Comparison of ENCODE assay signal across 9 cellular contexts in the genomic region with DNA sequence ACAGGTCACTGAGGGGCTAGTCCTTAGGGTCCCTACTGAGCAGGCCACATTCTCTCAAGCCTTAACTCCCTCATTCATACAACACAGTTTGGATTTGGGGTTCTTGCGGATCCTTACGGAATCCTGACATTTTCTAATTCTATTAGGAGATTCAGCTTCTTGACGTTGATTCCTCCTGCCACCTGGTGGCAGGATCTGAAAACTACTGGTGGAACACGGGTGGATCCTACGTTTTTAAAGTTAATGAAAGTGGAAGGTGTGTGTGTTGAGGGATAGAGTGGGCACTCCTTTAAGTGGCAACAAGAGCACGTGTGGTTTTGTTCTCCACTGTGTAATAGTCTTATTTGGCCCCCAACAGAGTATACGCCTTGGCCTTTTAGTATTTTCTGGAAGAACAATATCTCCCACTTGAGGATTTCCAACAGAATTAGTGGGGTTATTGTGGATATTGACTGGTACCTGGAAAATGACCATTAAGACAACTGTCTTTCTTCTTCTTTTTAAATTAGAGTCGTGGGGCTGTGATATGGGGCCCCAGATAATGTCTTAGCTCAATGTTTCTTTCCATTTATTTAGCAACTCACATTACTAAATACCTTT. TPM values are rescaled to one million over a fixed set of nuclear protein-coding genes. Genes with fewer than 3 reads are reported as not detected.
DNase-seq lines count a peak whose midpoint lies in the region; ATAC-seq and TF ChIP-seq lines count a peak whose summit lies in the region.
"Had no signal": no experiment of that assay in that cellular context is flagged by ENCODE, and none has a peak within 500 bp of the region (broad histone marks: within the 10 kb centered on the region; RNA-seq: fewer than 3 reads in every experiment).

No MANE protein-coding gene starts in this region.

- no peaks in the 10 kb centered on the region for H3K9me3 Mint-ChIP-seq in activated CD8-positive, alpha-beta T cell treated with anti-CD3 and anti-CD28 coated beads for 36 hours
- no peaks in the 10 kb centered on the region for H3K9me3 Mint-ChIP-seq in endodermal cell

- no peak overlapping the region for H3K27ac Mint-ChIP-seq in activated CD8-positive, alpha-beta T cell treated with anti-CD3 and anti-CD28 coated beads for 36 hours
- no peak overlapping the region for H3K27ac Mint-ChIP-seq in endodermal cell
- H3K27ac Mint-ChIP-seq: activated naive CD8-positive, alpha-beta T cell had no signal

- no peaks in the 10 kb centered on the region for H3K27me3 ChIP-seq in endodermal cell (ENCODE audit: control insufficient read depth, insufficient read depth, low read length, poor library complexity, severe bottlenecking)

- TF ChIP-seq CTCF in activated CD8-positive, alpha-beta T cell treated with anti-CD3 and anti-CD28 coated beads for 36 hours (IDR thresholded peaks at IDR 0.05), result peak; percentile 89
- peak; percentile 86 for TF ChIP-seq CTCF in endodermal cell (conservative IDR thresholded peaks at IDR 0.05)

- 6 to 26% methylated on average over 3 to 8 of the region's 8 CpGs for WGBS in endodermal cell (ENCODE audit: insufficient coverage in 1 of 2, insufficient read length in 1 of 2), 2 experiments

- H3K27me3 Mint-ChIP-seq in activated CD8-positive, alpha-beta T cell treated with anti-CD3 and anti-CD28 coated beads for 36 hours, result peaks cover 5% of the 10 kb centered on the region
- H3K27me3 Mint-ChIP-seq in endodermal cell (ENCODE audit: insufficient read depth), result no peaks in the 10 kb centered on the region
- H3K27me3 Mint-ChIP-seq: activated naive CD8-positive, alpha-beta T cell had no signal

- no peak overlapping the region for H3K4me3 Mint-ChIP-seq in activated CD8-positive, alpha-beta T cell treated with anti-CD3 and anti-CD28 coated beads for 36 hours
- H3K4me3 Mint-ChIP-seq in endodermal cell, result no peak overlapping the region
- H3K4me3 Mint-ChIP-seq: activated naive CD8-positive, alpha-beta T cell had no signal

- no peak overlapping the region for H3K27ac ChIP-seq in endodermal cell (ENCODE audit: low read depth, low read length)

- no peaks in the 10 kb centered on the region for H3K36me3 ChIP-seq in endodermal cell (ENCODE audit: control insufficient read depth, insufficient read depth, low read length)

- CTCF ChIA-PET in activated CD8-positive, alpha-beta T cell treated with anti-CD3 and anti-CD28 coated beads for 36 hours (lab: Charles Lee), result interaction anchor here (0.6 to 3.6 kb wide), 23 partner anchors 9 to 378 kb away, joined by 3 to 37 read pairs (median 4); partner anchors contain the start of gene SLC28A3

- H3K9ac ChIP-seq in endodermal cell (ENCODE audit: extremely low read depth, low read length, poor library complexity, severe bottlenecking), result no peak overlapping the region

- intact Hi-C loops in activated CD8-positive, alpha-beta T cell treated with anti-CD3 and anti-CD28 coated beads for 36 hours (cut with micrococcal nuclease), result loop anchor here (2.0 to 10.0 kb wide), 2 partner anchors 51 to 379 kb away; no protein-coding TSS in a partner anchor

- peaks cover 9% of the 10 kb centered on the region for H3K4me1 Mint-ChIP-seq in activated CD8-positive, alpha-beta T cell treated with anti-CD3 and anti-CD28 coated beads for 36 hours (ENCODE audit: low read depth)
- peaks cover 3% of the 10 kb centered on the region for H3K4me1 Mint-ChIP-seq in endodermal cell

- DNase-seq in Daoy (ENCODE audit: low read depth), result peak; percentile 61
- DNase-seq in NCI-H510A treated with DMSO at 0.1 percent for 48 hours (lab: John Stamatoyannopoulos, UW), result peak; percentile 37
- peak; percentile 72 for DNase-seq in activated CD8-positive, alpha-beta T cell treated with anti-CD3 and anti-CD28 coated beads for 36 hours
- peak; percentile 86 for DNase-seq in endodermal cell
- peak; percentile 66 for DNase-seq in myocyte (ENCODE audit: low read depth)
- peak; percentile 18 for DNase-seq in stimulated activated naive CD4-positive, alpha-beta T cell treated with Interleukin-2 at 50 U/mL for 16 hours (lab: John Stamatoyannopoulos, UW)
- DNase-seq in mesenteric fat pad (ENCODE audit: low spot score), result no peak

- no peak overlapping the region for H3K4me3 ChIP-seq in endodermal cell (ENCODE audit: low read length)

- H3K36me3 Mint-ChIP-seq in activated CD8-positive, alpha-beta T cell treated with anti-CD3 and anti-CD28 coated beads for 36 hours (ENCODE audit: low read depth), result no peaks in the 10 kb centered on the region
- no peaks in the 10 kb centered on the region for H3K36me3 Mint-ChIP-seq in endodermal cell (ENCODE audit: low read depth)
- H3K36me3 Mint-ChIP-seq: activated naive CD8-positive, alpha-beta T cell had no signal

- H3K4me1 ChIP-seq in endodermal cell (ENCODE audit: control insufficient read depth, insufficient read depth, low read length), result no peaks in the 10 kb centered on the region

- POLR2A ChIA-PET in activated CD8-positive, alpha-beta T cell treated with anti-CD3 and anti-CD28 coated beads for 36 hours (lab: Charles Lee), result no interaction called here

- peak; percentile 79 for ATAC-seq in HG02798 (IDR thresholded peaks at IDR 0.05; ENCODE audit: poor library complexity, unreplicated experiment)
- peak; percentile 70 for ATAC-seq in activated CD8-positive, alpha-beta T cell treated with anti-CD3 and anti-CD28 coated beads for 36 hours

- no peaks in the 10 kb centered on the region for H3K9me3 ChIP-seq in endodermal cell (ENCODE audit: control insufficient read depth, low read length)

RNA-seq across cellular contexts. Expression of gene SLC28A3, which starts 25.2 kb away (rescaled TPM):
- 0.06 and 0.36 TPM in 2 replicates for total RNA-seq in Daoy (2014; rRNA removed; shearing (Covaris generic))
- under 1 TPM; 0.23 to 0.31 TPM for total RNA-seq in activated CD8-positive, alpha-beta T cell treated with anti-CD3 and anti-CD28 coated beads for 36 hours
- total RNA-seq in endodermal cell, result under 1 TPM in 1 of 2 donors, not detected in 1; 0.11 TPM
- polyA plus RNA-seq in endodermal cell (2013, experiment 1 of 2), result not detected
- polyA plus RNA-seq in endodermal cell (2013, experiment 2 of 2), result not detected
- 0.05 and 0.08 TPM in 2 replicates for total RNA-seq in myocyte
- polyA plus RNA-seq in myocyte (2012), result 0.15 TPM
- total RNA-seq in mesenteric fat pad, result 0.10 TPM
